ENCODE assay signal across 1 cellular context in the genomic region with DNA sequence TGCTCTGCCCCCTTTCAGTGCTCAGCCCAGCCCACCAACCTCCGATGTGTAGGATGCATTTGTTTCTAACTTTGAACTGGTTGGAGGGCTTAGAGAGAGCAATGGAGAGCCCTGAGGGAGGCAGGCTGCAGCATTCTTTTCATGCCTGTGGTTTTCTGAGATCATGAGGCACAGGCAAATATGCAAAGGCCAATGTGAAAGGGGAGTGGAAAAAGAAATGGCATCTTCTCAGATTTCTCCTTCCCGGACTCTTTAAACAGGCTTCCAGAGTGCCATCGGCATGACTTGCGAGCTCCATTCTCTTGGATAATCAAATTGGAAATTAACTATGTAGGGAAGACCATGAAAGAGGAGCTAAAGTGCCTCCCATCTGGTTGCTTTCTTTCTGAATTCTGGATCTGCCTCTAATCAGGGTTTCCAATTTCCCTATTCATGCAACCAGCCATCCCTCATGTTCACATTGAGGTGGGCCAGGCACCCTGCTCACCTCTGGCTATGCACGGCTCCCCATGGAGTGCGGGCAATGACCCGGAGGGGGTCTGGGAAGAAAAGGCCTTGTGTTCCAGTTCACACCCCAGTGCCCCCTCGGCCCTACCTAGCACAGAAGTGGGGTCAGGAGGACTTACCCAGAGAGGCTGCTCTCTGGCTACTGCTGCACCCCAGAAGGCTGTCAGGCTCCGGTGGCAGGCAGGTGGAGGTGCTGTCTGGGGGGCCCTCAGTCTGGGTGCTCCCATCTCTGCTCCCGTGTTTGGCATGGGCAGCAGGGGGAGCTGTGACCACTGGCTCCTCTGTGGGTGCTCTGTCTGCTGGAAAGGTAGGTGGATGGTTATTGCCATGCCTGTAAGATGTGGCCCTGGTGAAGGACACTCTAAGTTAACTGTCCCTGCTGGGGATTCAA.
TF ChIP-seq lines count a peak whose summit lies in the region.

No MANE protein-coding gene starts in this region.

TF ChIP-seq in HepG2, 621 proteins besides CTCF, POLR2A, EP300 and RAD21 (continued from another document and continues in another):
- 0 out of 2 replicates have a peak, but pooled peaks have one; percentile 17 for TF ChIP-seq PATZ1 (CRISPR knock-in tag; IDR thresholded peaks at IDR 0.05)
- TF ChIP-seq, protein P1, sequence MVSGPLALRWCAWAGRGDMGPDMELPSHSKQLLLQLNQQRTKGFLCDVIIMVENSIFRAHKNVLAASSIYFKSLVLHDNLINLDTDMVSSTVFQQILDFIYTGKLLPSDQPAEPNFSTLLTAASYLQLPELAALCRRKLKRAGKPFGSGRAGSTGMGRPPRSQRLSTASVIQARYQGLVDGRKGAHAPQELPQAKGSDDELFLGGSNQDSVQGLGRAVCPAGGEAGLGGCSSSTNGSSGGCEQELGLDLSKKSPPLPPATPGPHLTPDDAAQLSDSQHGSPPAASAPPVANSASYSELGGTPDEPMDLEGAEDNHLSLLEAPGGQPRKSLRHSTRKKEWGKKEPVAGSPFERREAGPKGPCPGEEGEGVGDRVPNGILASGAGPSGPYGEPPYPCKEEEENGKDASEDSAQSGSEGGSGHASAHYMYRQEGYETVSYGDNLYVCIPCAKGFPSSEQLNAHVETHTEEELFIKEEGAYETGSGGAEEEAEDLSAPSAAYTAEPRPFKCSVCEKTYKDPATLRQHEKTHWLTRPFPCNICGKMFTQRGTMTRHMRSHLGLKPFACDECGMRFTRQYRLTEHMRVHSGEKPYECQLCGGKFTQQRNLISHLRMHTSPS (CRISPR knock-in tag; IDR thresholded peaks at IDR 0.05; ENCODE audit: low read depth) = no peak
- no peak for TF ChIP-seq SNRNP70 (IDR thresholded peaks at IDR 0.05; ENCODE audit: low read depth, low read length)
- TF ChIP-seq ZNF570 (CRISPR knock-in tag; IDR thresholded peaks at IDR 0.05; ENCODE audit: borderline replicate concordance) = no peak
- no peak for TF ChIP-seq YEATS2 (CRISPR knock-in tag; IDR thresholded peaks at IDR 0.05; ENCODE audit: borderline replicate concordance)
- no peak for TF ChIP-seq ZNF383 (CRISPR knock-in tag; IDR thresholded peaks at IDR 0.05; ENCODE audit: borderline replicate concordance)
- 0 out of 2 replicates have a peak, but pooled peaks have one; percentile 12 for TF ChIP-seq MYNN (CRISPR knock-in tag; IDR thresholded peaks at IDR 0.05; ENCODE audit: low read depth)
- TF ChIP-seq ATF2 (CRISPR knock-in tag; IDR thresholded peaks at IDR 0.05) = no peak
- TF ChIP-seq ETV6 (CRISPR knock-in tag; conservative IDR thresholded peaks at IDR 0.05) = no peak
- TF ChIP-seq KIAA2018 (CRISPR knock-in tag; IDR thresholded peaks at IDR 0.05; ENCODE audit: borderline replicate concordance) = no peak
- TF ChIP-seq ZNF746 (CRISPR knock-in tag; IDR thresholded peaks at IDR 0.05) = no peak
- no peak for TF ChIP-seq RELA (CRISPR knock-in tag; IDR thresholded peaks at IDR 0.05)
- no peak for TF ChIP-seq ZNF180 (CRISPR knock-in tag; IDR thresholded peaks at IDR 0.05; ENCODE audit: borderline replicate concordance, low read depth)
- TF ChIP-seq FOSL2 (CRISPR knock-in tag; IDR thresholded peaks at IDR 0.05) = peak; percentile 33; the same call in 1 of the 2 replicates
- TF ChIP-seq ZNF569 (CRISPR knock-in tag; IDR thresholded peaks at IDR 0.05; ENCODE audit: borderline replicate concordance) = no peak
- no peak for TF ChIP-seq NFE2L1 (CRISPR knock-in tag; IDR thresholded peaks at IDR 0.05; ENCODE audit: borderline replicate concordance)
- TF ChIP-seq GFI1 (CRISPR knock-in tag; IDR thresholded peaks at IDR 0.05; ENCODE audit: borderline replicate concordance) = no peak
- TF ChIP-seq ZNF644 (CRISPR knock-in tag; IDR thresholded peaks at IDR 0.05; ENCODE audit: low read depth) = 0 out of 2 replicates have a peak, but pooled peaks have one; percentile 24
- TF ChIP-seq SNAPC2 (CRISPR knock-in tag; IDR thresholded peaks at IDR 0.05) = no peak
- no peak for TF ChIP-seq STAT6 (CRISPR knock-in tag; IDR thresholded peaks at IDR 0.05; ENCODE audit: borderline replicate concordance)
- peak; percentile 61; the same call in 1 of the 2 replicates for TF ChIP-seq NCOA2 (CRISPR knock-in tag; IDR thresholded peaks at IDR 0.05)
- TF ChIP-seq PLRG1 (conservative IDR thresholded peaks at IDR 0.05) = no peak
- no peak for TF ChIP-seq SMAD1 (CRISPR knock-in tag; IDR thresholded peaks at IDR 0.05; ENCODE audit: borderline replicate concordance, low read depth)
- no peak for TF ChIP-seq SUZ12 (IDR thresholded peaks at IDR 0.05; ENCODE audit: low read depth, low read length)
- TF ChIP-seq ZNF20 (CRISPR knock-in tag; IDR thresholded peaks at IDR 0.05) = no peak
- TF ChIP-seq MAFG (CRISPR knock-in tag; IDR thresholded peaks at IDR 0.05) = no peak
- no peak for TF ChIP-seq TBL1XR1 (IDR thresholded peaks at IDR 0.05; ENCODE audit: borderline replicate concordance, low read length, partially characterized antibody)
- TF ChIP-seq NR2F6 (IDR thresholded peaks at IDR 0.05) = peak; percentile 34; the same call in 1 of the 2 replicates
- no peak; the same call in 1 of the 2 replicates for TF ChIP-seq NR2F6 (CRISPR knock-in tag; IDR thresholded peaks at IDR 0.05)
- no peak for TF ChIP-seq SMAD9 (CRISPR knock-in tag; IDR thresholded peaks at IDR 0.05)
- TF ChIP-seq ATF4 (CRISPR knock-in tag; IDR thresholded peaks at IDR 0.05) = no peak
- no peak for TF ChIP-seq U2AF1 (optimal IDR thresholded peaks at IDR 0.05; ENCODE audit: low read depth, low read length)
- no peak for TF ChIP-seq IKZF4 (CRISPR knock-in tag; IDR thresholded peaks at IDR 0.05; ENCODE audit: borderline replicate concordance, low read depth, not compliant biosample characterization)
- no peak for TF ChIP-seq ZNF234 (CRISPR knock-in tag; conservative IDR thresholded peaks at IDR 0.05)
- no peak for TF ChIP-seq PPARG (CRISPR knock-in tag; conservative IDR thresholded peaks at IDR 0.05)
- no peak for TF ChIP-seq GLI4 (CRISPR knock-in tag; IDR thresholded peaks at IDR 0.05; ENCODE audit: borderline replicate concordance)
- TF ChIP-seq ZFY (CRISPR knock-in tag; IDR thresholded peaks at IDR 0.05) = no peak
- no peak for TF ChIP-seq ZKSCAN8 (CRISPR knock-in tag; IDR thresholded peaks at IDR 0.05; ENCODE audit: borderline replicate concordance)
- peak; percentile 16 for TF ChIP-seq AGO2 (optimal IDR thresholded peaks at IDR 0.05; ENCODE audit: low read depth, low read length)
- no peak for TF ChIP-seq CHD4 (IDR thresholded peaks at IDR 0.05; ENCODE audit: borderline replicate concordance, low read length)
- no peak for TF ChIP-seq ZNF260 (CRISPR knock-in tag; IDR thresholded peaks at IDR 0.05; ENCODE audit: borderline replicate concordance, low read depth)
- TF ChIP-seq ERF (CRISPR knock-in tag; IDR thresholded peaks at IDR 0.05) = no peak
- TF ChIP-seq ZNF468 (CRISPR knock-in tag; IDR thresholded peaks at IDR 0.05) = no peak
- peak; percentile 32; the same call in 1 of the 2 replicates for TF ChIP-seq ZNF331 (CRISPR knock-in tag; IDR thresholded peaks at IDR 0.05)
- TF ChIP-seq HOXA9 (CRISPR knock-in tag; IDR thresholded peaks at IDR 0.05; ENCODE audit: borderline replicate concordance) = no peak
- TF ChIP-seq ARNT2 (CRISPR knock-in tag; IDR thresholded peaks at IDR 0.05; ENCODE audit: low read depth) = no peak
- TF ChIP-seq ZBTB42 (CRISPR knock-in tag; IDR thresholded peaks at IDR 0.05) = no peak
- no peak for TF ChIP-seq MAFK (conservative IDR thresholded peaks at IDR 0.05 in 1 of 2, IDR thresholded peaks at IDR 0.05 in 1 of 2; ENCODE audit: low read length in 2 of 2)
- TF ChIP-seq SMARCE1 (IDR thresholded peaks at IDR 0.05; ENCODE audit: borderline replicate concordance) = no peak
